In genomic region chr2:179837408-179837807, GRCh38 we compare ENCODE assay signal across 17 cellular contexts. TPM values are rescaled to one million over a fixed set of nuclear protein-coding genes. Genes with fewer than 3 reads are reported as not detected.
DNase-seq lines count a peak whose midpoint lies in the region; ATAC-seq, FAIRE-seq and TF ChIP-seq lines count a peak whose summit lies in the region.
"Had no signal": no experiment of that assay in that cellular context is flagged by ENCODE, and none has a peak within 500 bp of the region (broad histone marks: within the 10 kb centered on the region; RNA-seq: fewer than 3 reads in every experiment).

No MANE protein-coding gene starts in this region.

- no peaks in the 10 kb centered on the region for H3K36me3 ChIP-seq in osteoblast (ENCODE audit: insufficient read depth, low read length)
- H3K36me3 ChIP-seq in small intestine (ENCODE audit: control insufficient read depth in 2 of 2, insufficient read depth in 2 of 2, low read length in 2 of 2), result no peaks in the 10 kb centered on the region
- H3K36me3 ChIP-seq: esophagus squamous epithelium had no signal

- H3K9me3 ChIP-seq in osteoblast (ENCODE audit: low read depth, low read length) (no peaks in the 10 kb centered on the region), small intestine (ENCODE audit: control insufficient read depth, low read depth) (no peaks in the 10 kb centered on the region)
- H3K9me3 ChIP-seq: esophagus squamous epithelium had no signal

- WGBS in small intestine, 3 donors, result 71 to 74% (median 73%) methylated on average over 4 of the region's 4 CpGs

- H3K27me3 ChIP-seq in osteoblast (ENCODE audit: insufficient read depth, low read length) (peaks cover 11% of the 10 kb centered on the region), small intestine (ENCODE audit: control insufficient read depth in 2 of 2, insufficient read depth in 2 of 2, low read length in 2 of 2) (no peaks in the 10 kb centered on the region)
- H3K27me3 ChIP-seq: esophagus squamous epithelium had no signal

- no peak overlapping the region for H3K4me3 Mint-ChIP-seq in nephron progenitor cell
- H3K4me3 Mint-ChIP-seq: activated B cell treated with CpG ODN at 0.5 μM for 24 hours; central memory CD8-positive, alpha-beta T cell; stimulated activated naive B cell treated with anti-CD40 and anti-IgM and Interleukin-4, amounts not matched to agents 10 μg/mL and 1 μg/mL and 100 μg/mL, for 72 hours had no signal

- H3K4me3 ChIP-seq in osteoblast (ENCODE audit: insufficient read depth, low read length), result no peak overlapping the region
- no peak overlapping the region for H3K4me3 ChIP-seq in small intestine (ENCODE audit: low read depth in 1 of 2, low read length in 2 of 2)
- H3K4me3 ChIP-seq: esophagus squamous epithelium, GM12878 had no signal

- TF ChIP-seq CTCF in osteoblast (IDR thresholded peaks at IDR 0.05; ENCODE audit: extremely low read depth, low read depth, low read length) (no peak), nephron progenitor cell (IDR thresholded peaks at IDR 0.05) (no peak)

- peaks cover 4% of the 10 kb centered on the region for H3K27me3 Mint-ChIP-seq in nephron progenitor cell (ENCODE audit: low read depth, poor library complexity)
- H3K27me3 Mint-ChIP-seq: central memory CD8-positive, alpha-beta T cell had no signal

- H3K4me2 ChIP-seq in osteoblast (ENCODE audit: insufficient read depth, low read length), result peak overlapping the region; percentile 5

- no peaks in the 10 kb centered on the region for H3K79me2 ChIP-seq in osteoblast (ENCODE audit: insufficient read depth, low read length)

- no peaks in the 10 kb centered on the region for H4K20me1 ChIP-seq in osteoblast (ENCODE audit: insufficient read depth, low read length)

- no peak for FAIRE-seq in small intestine (lab: Jason Lieb, UNC)
- FAIRE-seq: GM12878 had no signal

- no peaks in the 10 kb centered on the region for H3K4me1 ChIP-seq in osteoblast (ENCODE audit: insufficient read depth, low read length)
- no peaks in the 10 kb centered on the region for H3K4me1 ChIP-seq in small intestine (ENCODE audit: control insufficient read depth in 2 of 2, insufficient read depth in 1 of 2, low read depth in 1 of 2, low read length in 1 of 2)
- H3K4me1 ChIP-seq: esophagus squamous epithelium had no signal

- H3K27ac ChIP-seq in osteoblast (ENCODE audit: low read depth, low read length) (no peak overlapping the region), small intestine (ENCODE audit: low read depth in 1 of 2, low read length in 1 of 2) (no peak overlapping the region)
- H3K27ac ChIP-seq: esophagus squamous epithelium had no signal

- no peak overlapping the region for H3K27ac Mint-ChIP-seq in nephron progenitor cell
- H3K27ac Mint-ChIP-seq: activated B cell treated with CpG ODN at 0.5 μM for 24 hours; stimulated activated naive B cell treated with anti-CD40 and anti-IgM and Interleukin-4, amounts not matched to agents 10 μg/mL and 1 μg/mL and 100 μg/mL, for 72 hours had no signal

- in situ Hi-C loops in G401 (cut with HindIII; ENCODE audit: low sequenced_read_pairs), result no loop called here

- no peaks in the 10 kb centered on the region for H3K36me3 Mint-ChIP-seq in nephron progenitor cell (ENCODE audit: low read depth)
- H3K36me3 Mint-ChIP-seq: stimulated activated naive B cell treated with anti-CD40 and anti-IgM and Interleukin-4, amounts not matched to agents 10 μg/mL and 1 μg/mL and 100 μg/mL, for 72 hours had no signal

- DNase-seq in G401 (ENCODE audit: low spot score) (peak; percentile 46), RKO (ENCODE audit: low spot score) (peak; percentile 43), dedifferentiated amniotic fluid mesenchymal stem cell (ENCODE audit: extremely low spot score) (peak; percentile 46), osteoblast (ENCODE audit: insufficient read length, low spot score, missing footprints) (no peak), NCI-H345 treated with DMSO at 0.1 percent for 48 hours (lab: John Stamatoyannopoulos, UW; ENCODE audit: unreplicated experiment) (no peak), nephron progenitor cell (no peak), small intestine (no peak)
- DNase-seq: activated B cell treated with CpG ODN at 0.5 μM for 24 hours; activated T-cell treated with anti-CD3 and anti-CD28 coated beads, Interleukin-2, amount 50 U/mL, for 48 hours; esophagus squamous epithelium; nucleus accumbens; stimulated activated CD4-positive, alpha-beta T cell treated with anti-CD3 and anti-CD28 coated beads, Interleukin-2, amount 100 ng/mL, for 24 hours; stimulated activated naive B cell treated with anti-CD40 and anti-IgM and Interleukin-4, amounts not matched to agents 10 μg/mL and 1 μg/mL and 100 μg/mL, for 72 hours had no signal

- H2AFZ ChIP-seq in osteoblast (ENCODE audit: low read length), result no peak overlapping the region

- no peak for ATAC-seq in HG02623 (IDR thresholded peaks at IDR 0.05; ENCODE audit: unreplicated experiment)
- ATAC-seq: GM12878; Right ventricle myocardium inferior; stimulated activated naive B cell treated with anti-CD40 and anti-IgM and Interleukin-4, amounts not matched to agents 10 μg/mL and 1 μg/mL and 100 μg/mL, for 72 hours had no signal

- no peaks in the 10 kb centered on the region for H3K4me1 Mint-ChIP-seq in nephron progenitor cell
- H3K4me1 Mint-ChIP-seq: activated B cell treated with CpG ODN at 0.5 μM for 24 hours; central memory CD8-positive, alpha-beta T cell; stimulated activated naive B cell treated with anti-CD40 and anti-IgM and Interleukin-4, amounts not matched to agents 10 μg/mL and 1 μg/mL and 100 μg/mL, for 72 hours had no signal

- no peaks in the 10 kb centered on the region for H3K9me3 Mint-ChIP-seq in nephron progenitor cell
- H3K9me3 Mint-ChIP-seq: activated B cell treated with CpG ODN at 0.5 μM for 24 hours; central memory CD8-positive, alpha-beta T cell; stimulated activated naive B cell treated with anti-CD40 and anti-IgM and Interleukin-4, amounts not matched to agents 10 μg/mL and 1 μg/mL and 100 μg/mL, for 72 hours had no signal

RNA-seq across cellular contexts. Expression of gene ZNF385B, which starts 24.0 kb away (rescaled TPM):
- total RNA-seq in G401 (2014; rRNA removed; shearing (Covaris generic)), result not detected in 2 replicates
- 0.29 and 1.1 TPM in 2 replicates for total RNA-seq in osteoblast
- polyA plus RNA-seq in small intestine, result under 1 TPM in 2 of 3 donors, not detected in 1; 0.21 to 0.22 TPM
- total RNA-seq: activated B cell treated with CpG ODN at 0.5 μM for 24 hours, GM12878 had no signal
- polyA plus RNA-seq: GM12878 had no signal

Comparison
In these comparisons a context has a peak if more than half of its experiments do, and no peak if none do; other contexts are left out.
1. DNase-seq: peak in G401 (single experiment), RKO (single experiment) and dedifferentiated amniotic fluid mesenchymal stem cell (single experiment); none in osteoblast (single experiment), NCI-H345 treated with DMSO at 0.1 percent for 48 hours (single experiment), nephron progenitor cell (single experiment) and small intestine (single experiment).